8 cellular contexts compared by ENCODE assay signal in genomic region chr10:102132563-102133372, GRCh38. TPM values are rescaled to one million over a fixed set of nuclear protein-coding genes. Genes with fewer than 3 reads are reported as not detected.
A peak's percentile ranks its signal among the peaks of the same experiment; 100 is the strongest.
DNase-seq lines count a peak whose midpoint lies in the region; ATAC-seq lines count a peak whose summit lies in the region.

PPRC1 (plus strand) TSS chr10:102133040; CDS start chr10:102133069, 29 bp downstream.

- H3K4me3 ChIP-seq in mononuclear cell (ENCODE audit: low read length): peak within 1 kb of the TSS; percentile 85

- no peaks in the 10 kb centered on the region for H3K27me3 ChIP-seq in mononuclear cell (ENCODE audit: insufficient read depth, low read length)

- H3K9me3 Mint-ChIP-seq in IgD-negative memory B cell: no peaks in the 10 kb centered on the region

- peak; percentile 99 for DNase-seq in DMS53 (lab: John Stamatoyannopoulos, UW)
- DNase-seq in OCI-M1 (lab: John Stamatoyannopoulos, UW): peak; percentile 99
- peak; percentile 95 for DNase-seq in activated T-cell treated with anti-CD3 and anti-CD28 coated beads for 24 hours (ENCODE audit: low read depth)
- DNase-seq in epidermal melanocyte (ENCODE audit: insufficient read length, low spot score): peak; percentile 99
- peak; percentile 88 to 93 for DNase-seq in stimulated activated CD8-positive, alpha-beta memory T cell treated with anti-CD3 and anti-CD28 coated beads, Interleukin-4, amount 100 ng/mL, for 1 hour (ENCODE audit: low read depth in 2 of 2, low spot score in 1 of 2)

- peak; percentile 94 for ATAC-seq in GM21529 (IDR thresholded peaks at IDR 0.05; ENCODE audit: unreplicated experiment)

- H3K4me1 Mint-ChIP-seq in IgD-negative memory B cell: peaks cover 16 to 26% (median 17%) of the 10 kb centered on the region in 3 donors

- peaks cover 30% of the 10 kb centered on the region for H3K4me1 ChIP-seq in mononuclear cell (ENCODE audit: insufficient read depth, low read length)

- H3K27ac Mint-ChIP-seq in IgD-negative memory B cell: peak within 1 kb of the TSS; percentile 41 to 95 (median 89)

- no peaks in the 10 kb centered on the region for H3K9me3 ChIP-seq in mononuclear cell (ENCODE audit: low read depth, low read length)

- H3K27me3 Mint-ChIP-seq in IgD-negative memory B cell: no peaks in the 10 kb centered on the region

- no peaks in the 10 kb centered on the region for H3K36me3 Mint-ChIP-seq in IgD-negative memory B cell

- H3K4me3 Mint-ChIP-seq in IgD-negative memory B cell: peak within 1 kb of the TSS; percentile 95 to 96 (median 96)

RNA-seq across cellular contexts. Expression of gene PPRC1, which starts in this region (rescaled TPM):
- 14.2 TPM for polyA plus RNA-seq in IgD-negative memory B cell
- 12.1 TPM for total RNA-seq in mononuclear cell

Comparison
In these comparisons a context has a peak if more than half of its experiments do, and no peak if none do; other contexts are left out.
1. Peak in every context shown above with its lines: DNase-seq, ATAC-seq and H3K4me3 ChIP-seq.